In the genomic region with DNA sequence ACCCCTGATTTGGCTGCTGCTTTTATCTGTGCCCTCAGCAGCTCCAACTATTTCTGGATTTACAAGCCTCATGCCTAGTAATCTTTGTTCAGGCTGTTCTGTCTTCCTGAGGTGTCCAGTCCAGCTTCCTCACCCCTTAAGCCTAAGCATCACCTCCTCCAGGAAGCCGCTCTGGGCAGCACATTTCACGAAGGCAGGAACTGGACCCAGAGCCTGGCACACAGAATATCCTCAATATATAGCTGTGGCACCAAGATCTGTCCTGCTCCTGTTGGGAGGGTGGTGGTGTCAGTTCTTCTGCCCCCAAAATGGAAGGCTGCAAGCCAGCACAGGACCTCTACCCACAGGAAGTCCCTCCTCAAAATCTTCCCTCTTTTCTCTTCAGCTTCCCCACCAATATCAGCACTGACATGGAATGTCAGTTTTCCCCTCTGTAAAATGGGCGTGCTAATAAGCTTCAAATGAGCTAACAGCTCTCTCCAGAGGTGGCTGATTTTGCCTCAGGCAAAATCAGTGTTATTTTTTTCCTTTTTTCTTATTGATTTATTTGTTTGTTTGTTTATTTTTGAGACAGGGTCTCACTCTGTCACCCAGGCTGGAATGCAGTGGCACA, we compare ENCODE assay signal across 22 cellular contexts. TPM values are rescaled to one million over a fixed set of nuclear protein-coding genes. Genes with fewer than 3 reads are reported as not detected.
DNase-seq lines count a peak whose midpoint lies in the region; ATAC-seq, FAIRE-seq and TF ChIP-seq lines count a peak whose summit lies in the region.
"Had no signal": no experiment of that assay in that cellular context is flagged by ENCODE, and none has a peak within 500 bp of the region (broad histone marks: within the 10 kb centered on the region; RNA-seq: fewer than 3 reads in every experiment).

No MANE protein-coding gene starts in this region.

- TF ChIP-seq POLR2A in HepG2 (IDR thresholded peaks at IDR 0.05; ENCODE audit: insufficient read depth in 1 of 2, low read depth in 2 of 2, low read length in 2 of 2) = no peak
- no peak for TF ChIP-seq POLR2A in right lobe of liver (IDR thresholded peaks at IDR 0.05)

- no peaks in the 10 kb centered on the region for H4K20me1 ChIP-seq in HepG2 (ENCODE audit: insufficient read depth, low read length)

- peaks cover 8 to 67% of the 10 kb centered on the region in 2 experiments for H3K27me3 ChIP-seq in HepG2 (ENCODE audit: control insufficient read depth in 1 of 2, insufficient read depth in 2 of 2, low read length in 2 of 2)
- no peaks in the 10 kb centered on the region for H3K27me3 ChIP-seq in right lobe of liver
- H3K27me3 ChIP-seq in bronchial epithelial cell (ENCODE audit: control insufficient read depth, insufficient read depth, low read length) = peaks cover 16% of the 10 kb centered on the region
- H3K27me3 ChIP-seq in SJCRH30 = peaks cover 2% of the 10 kb centered on the region; the same call in 1 of the 2 replicates

- no peak overlapping the region for H3K4me2 ChIP-seq in HepG2 (ENCODE audit: low read depth, low read length)
- H3K4me2 ChIP-seq: BLaER1 treated with 17β-estradiol and CSF1 and Interleukin-3, amounts not matched to agents 10 nM and 100 nM had no signal

- no peak for TF ChIP-seq RAD21 in HepG2 (CRISPR knock-in tag; IDR thresholded peaks at IDR 0.05)

- H3K27ac Mint-ChIP-seq in T-helper 17 cell (peak overlapping the region; percentile 39), nephron progenitor cell (no peak overlapping the region)
- H3K27ac Mint-ChIP-seq: CD4-positive, alpha-beta T cell; CD8-positive, alpha-beta memory T cell; HFFc6 had no signal

- intact Hi-C loops in HepG2 (cut with micrococcal nuclease; ENCODE audit: unreplicated experiment) (no loop called here), right lobe of liver (cut with DNase I) (no loop called here)

- FAIRE-seq in HepG2 (lab: Jason Lieb, UNC) (no peak), bronchial epithelial cell (lab: Jason Lieb, UNC) (peak; percentile 43)
- FAIRE-seq: G401.6, GM12892, H54 had no signal

- no peak for ATAC-seq in HepG2
- no peak for ATAC-seq in right lobe of liver
- ATAC-seq in T-helper 17 cell = no peak

- TF ChIP-seq CTCF in HepG2 (CRISPR knock-in tag; IDR thresholded peaks at IDR 0.05) = no peak
- no peak for TF ChIP-seq CTCF in right lobe of liver (IDR thresholded peaks at IDR 0.05)
- TF ChIP-seq CTCF in bronchial epithelial cell (IDR thresholded peaks at IDR 0.05; ENCODE audit: insufficient read depth, low read length, severe bottlenecking) = no peak
- no peak for TF ChIP-seq CTCF in nephron progenitor cell (IDR thresholded peaks at IDR 0.05)

- H3K27ac ChIP-seq in HepG2 (ENCODE audit: extremely low read length, insufficient read depth, low read length) (no peak overlapping the region), right lobe of liver (no peak overlapping the region), SJCRH30 (no peak overlapping the region)
- H3K27ac ChIP-seq: BLaER1 treated with 17β-estradiol and CSF1 and Interleukin-3, amounts not matched to agents 10 nM and 100 nM had no signal

- no peaks in the 10 kb centered on the region for H3K36me3 Mint-ChIP-seq in T-helper 17 cell (ENCODE audit: low read depth)
- no peaks in the 10 kb centered on the region for H3K36me3 Mint-ChIP-seq in nephron progenitor cell (ENCODE audit: low read depth)
- H3K36me3 Mint-ChIP-seq: CD14-positive monocyte had no signal

- CTCF ChIA-PET in HepG2 (lab: Yijun Ruan, JAX; ENCODE audit: low intra/inter-chr PET ratio, low total read pairs) = no interaction called here

- in situ Hi-C loops in HepG2 (cut with HindIII; ENCODE audit: extremely low pct_ligation_motif_present, low pct_unique_long_range_greater_than_20kb) = no loop called here

- H3K36me3 ChIP-seq in HepG2 (replicated peaks in 1 of 2; ENCODE audit: control insufficient read depth in 1 of 2, insufficient read depth in 2 of 2, low read length in 2 of 2) (no peaks in the 10 kb centered on the region), right lobe of liver (no peaks in the 10 kb centered on the region), bronchial epithelial cell (ENCODE audit: control insufficient read depth, insufficient read depth, low read length) (no peaks in the 10 kb centered on the region), SJCRH30 (no peaks in the 10 kb centered on the region)
- H3K36me3 ChIP-seq: BE2C; BLaER1 treated with 17β-estradiol and CSF1 and Interleukin-3, amounts not matched to agents 10 nM and 100 nM; HAP-1 had no signal

- H3K4me1 Mint-ChIP-seq in T-helper 17 cell = peaks cover 11% of the 10 kb centered on the region
- H3K4me1 Mint-ChIP-seq in nephron progenitor cell = no peaks in the 10 kb centered on the region

- TF ChIP-seq EP300 in HepG2 (IDR thresholded peaks at IDR 0.05; ENCODE audit: low read depth in 2 of 2, low read length in 2 of 2) (no peak), HepG2 (CRISPR knock-in tag; IDR thresholded peaks at IDR 0.05; ENCODE audit: borderline replicate concordance) (no peak)

- H3K4me1 ChIP-seq in HepG2 (ENCODE audit: insufficient read depth, low read length) (peaks cover 15% of the 10 kb centered on the region), right lobe of liver (no peaks in the 10 kb centered on the region), SJCRH30 (peaks cover 5% of the 10 kb centered on the region; the same call in 1 of the 2 replicates)

- 24% methylated on average over 3 of the region's 3 CpGs for WGBS in HepG2 (ENCODE audit: low lambda C conversion rate)
- 67% methylated on average over 1 of the region's 3 CpGs for WGBS in right lobe of liver (ENCODE audit: insufficient coverage, low coverage, low lambda C conversion rate, missing lambda C conversion rate)

- POLR2A ChIA-PET in HepG2 (lab: Yijun Ruan, JAX) = no interaction called here

- no peak for DNase-seq in HepG2 (ENCODE audit: low spot score)
- DNase-seq in right lobe of liver = no peak
- DNase-seq in T-helper 17 cell = no peak
- no peak for DNase-seq in bronchial epithelial cell (ENCODE audit: low read depth)
- no peak for DNase-seq in SJCRH30
- no peak for DNase-seq in nephron progenitor cell
- DNase-seq in DMS 273 (lab: John Stamatoyannopoulos, UW; ENCODE audit: unreplicated experiment) = no peak
- DNase-seq: 8988T; BE2C; CD4-positive, alpha-beta T cell; CD8-positive, alpha-beta memory T cell; DMS153; DND-41; GOT3; HFFc6 had no signal

- H3K9me3 ChIP-seq in HepG2 (ENCODE audit: low read length) = no peaks in the 10 kb centered on the region
- no peaks in the 10 kb centered on the region for H3K9me3 ChIP-seq in right lobe of liver
- H3K9me3 ChIP-seq in T-helper 17 cell (ENCODE audit: control insufficient read depth, low read length, poor library complexity, severe bottlenecking) = no peaks in the 10 kb centered on the region
- H3K9me3 ChIP-seq in SJCRH30 (replicated peaks) = no peaks in the 10 kb centered on the region
- H3K9me3 ChIP-seq: BE2C; BLaER1 treated with 17β-estradiol and CSF1 and Interleukin-3, amounts not matched to agents 10 nM and 100 nM; HAP-1 had no signal

- H3K9me3 Mint-ChIP-seq in nephron progenitor cell = no peaks in the 10 kb centered on the region
- H3K9me3 Mint-ChIP-seq: CD4-positive, alpha-beta T cell; HFFc6 had no signal

- no peak overlapping the region for H3K9ac ChIP-seq in HepG2 (ENCODE audit: insufficient read depth, low read depth, low read length)
- H3K9ac ChIP-seq: BLaER1 treated with 17β-estradiol and CSF1 and Interleukin-3, amounts not matched to agents 10 nM and 100 nM had no signal

- H3K4me3 ChIP-seq in HepG2 (replicated peaks in 1 of 3; ENCODE audit: insufficient read depth in 1 of 3, low read depth in 2 of 3, low read length in 3 of 3) = no peak overlapping the region
- no peak overlapping the region for H3K4me3 ChIP-seq in right lobe of liver
- no peak overlapping the region for H3K4me3 ChIP-seq in bronchial epithelial cell (ENCODE audit: low read depth, low read length)
- H3K4me3 ChIP-seq in SJCRH30 = no peak overlapping the region
- H3K4me3 ChIP-seq: BLaER1 treated with 17β-estradiol and CSF1 and Interleukin-3, amounts not matched to agents 10 nM and 100 nM; HAP-1 had no signal

- H3K4me3 Mint-ChIP-seq in T-helper 17 cell = no peak overlapping the region
- H3K4me3 Mint-ChIP-seq in nephron progenitor cell = no peak overlapping the region
- H3K4me3 Mint-ChIP-seq: HFFc6 had no signal

- H2AFZ ChIP-seq in HepG2 (ENCODE audit: low read length) = no peak overlapping the region

- H3K27me3 Mint-ChIP-seq in T-helper 17 cell (peaks cover 29% of the 10 kb centered on the region), nephron progenitor cell (ENCODE audit: low read depth, poor library complexity) (peaks cover 95% of the 10 kb centered on the region)

- H3K79me2 ChIP-seq in HepG2 (ENCODE audit: insufficient read depth, low read length) = no peaks in the 10 kb centered on the region

- BruUV-seq in HepG2 (replicated peaks; lab: Mats Ljungman, UMichigan) = no TSS peak

RNA-seq across cellular contexts. Expression of a gene that starts 6.9 kb away (rescaled TPM):
- total RNA-seq in HepG2 (2016; rRNA removed; fragmentation: Illumina TruSeq; extraction: Trizol) = not detected in 2 replicates
- total RNA-seq in HepG2 (2016; cell fraction: cytosol; rRNA removed; fragmentation: Illumina TruSeq; extraction: Trizol; ENCODE audit: low read depth) = not detected in 2 replicates
- not detected in 2 replicates for total RNA-seq in HepG2 (2016; cell fraction: insoluble cytoplasmic fraction; rRNA removed; fragmentation: Illumina TruSeq; extraction: Trizol)
- total RNA-seq in HepG2 (2016; cell fraction: membrane; rRNA removed; fragmentation: Illumina TruSeq; extraction: Trizol) = not detected in 2 replicates
- total RNA-seq in HepG2 (2016; cell fraction: nucleus; rRNA removed; fragmentation: Illumina TruSeq; extraction: Trizol) = not detected in 2 replicates
- not detected in 2 replicates for polyA plus RNA-seq in HepG2 (2011; rRNA removed)
- not detected in 2 replicates for polyA plus RNA-seq in HepG2 (2011; cell fraction: cytosol; rRNA removed)
- polyA plus RNA-seq in HepG2 (2011; cell fraction: nucleus; rRNA removed) = not detected in 2 replicates
- polyA plus RNA-seq in HepG2 (2012) = not detected in 2 replicates
- polyA plus RNA-seq in HepG2 (2016; cell fraction: cytosol; fragmentation: Illumina TruSeq; extraction: Trizol; ENCODE audit: low read depth) = not detected in 2 replicates
- polyA plus RNA-seq in HepG2 (2016; cell fraction: insoluble cytoplasmic fraction; fragmentation: Illumina TruSeq; extraction: Trizol; ENCODE audit: low read depth) = not detected in 2 replicates
- not detected in 2 replicates for polyA plus RNA-seq in HepG2 (2016; cell fraction: membrane; fragmentation: Illumina TruSeq; extraction: Trizol; ENCODE audit: low read depth)
- not detected in 2 replicates for polyA plus RNA-seq in HepG2 (2016; cell fraction: nucleus; fragmentation: Illumina TruSeq; extraction: Trizol; ENCODE audit: insufficient read depth, low read depth)
- not detected in 2 replicates for polyA minus RNA-seq in HepG2 (2011; rRNA and poly(A)+ RNA removed; ENCODE audit: low replicate concordance)
- polyA minus RNA-seq in HepG2 (2011; cell fraction: cytosol; rRNA and poly(A)+ RNA removed) = not detected in 2 replicates
- not detected in 2 replicates for polyA minus RNA-seq in HepG2 (2011; cell fraction: nucleus; rRNA and poly(A)+ RNA removed)
- total RNA-seq in right lobe of liver = not detected
- not detected for total RNA-seq in T-helper 17 cell
- not detected in 2 replicates for total RNA-seq in bronchial epithelial cell
- 0.20 TPM in 1 of 2 replicates, not detected in the other for total RNA-seq in SJCRH30 (2014; rRNA removed; shearing (Covaris generic))
- total RNA-seq: CD4-positive, alpha-beta T cell; CD8-positive, alpha-beta memory T cell; HFFc6 had no signal
- polyA plus RNA-seq: AG04450; CD14-positive monocyte; CD8-positive, alpha-beta memory T cell had no signal

RNA-seq across cellular contexts. Expression of a gene that starts 12.1 kb away (rescaled TPM):
- total RNA-seq in HepG2 (2016; rRNA removed; fragmentation: Illumina TruSeq; extraction: Trizol) (not detected in 2 replicates), right lobe of liver (under 1 TPM in 1 of 6 experiments, not detected in 5; 0.46 TPM), T-helper 17 cell (under 1 TPM; 0.22 to 0.42 TPM), bronchial epithelial cell (not detected in 2 replicates)
- not detected in 2 replicates for total RNA-seq in HepG2 (2016; cell fraction: cytosol; rRNA removed; fragmentation: Illumina TruSeq; extraction: Trizol; ENCODE audit: low read depth)
- not detected in 2 replicates for total RNA-seq in HepG2 (2016; cell fraction: insoluble cytoplasmic fraction; rRNA removed; fragmentation: Illumina TruSeq; extraction: Trizol)
- total RNA-seq in HepG2 (2016; cell fraction: membrane; rRNA removed; fragmentation: Illumina TruSeq; extraction: Trizol) = not detected in 2 replicates
- total RNA-seq in HepG2 (2016; cell fraction: nucleus; rRNA removed; fragmentation: Illumina TruSeq; extraction: Trizol) = not detected in 2 replicates
- 0.08 and 0.18 TPM in 2 replicates for polyA plus RNA-seq in HepG2 (2011; rRNA removed)
- 0.04 and 0.05 TPM in 2 replicates for polyA plus RNA-seq in HepG2 (2011; cell fraction: cytosol; rRNA removed)
- polyA plus RNA-seq in HepG2 (2011; cell fraction: nucleus; rRNA removed) = not detected in 2 replicates
- polyA plus RNA-seq in HepG2 (2012) = not detected in 2 replicates
- polyA plus RNA-seq in HepG2 (2016; cell fraction: cytosol; fragmentation: Illumina TruSeq; extraction: Trizol; ENCODE audit: low read depth) = not detected in 2 replicates
- polyA plus RNA-seq in HepG2 (2016; cell fraction: insoluble cytoplasmic fraction; fragmentation: Illumina TruSeq; extraction: Trizol; ENCODE audit: low read depth) = not detected in 2 replicates
- not detected in 2 replicates for polyA plus RNA-seq in HepG2 (2016; cell fraction: membrane; fragmentation: Illumina TruSeq; extraction: Trizol; ENCODE audit: low read depth)
- polyA plus RNA-seq in HepG2 (2016; cell fraction: nucleus; fragmentation: Illumina TruSeq; extraction: Trizol; ENCODE audit: insufficient read depth, low read depth) = not detected in 2 replicates
- not detected in 2 replicates for polyA minus RNA-seq in HepG2 (2011; rRNA and poly(A)+ RNA removed; ENCODE audit: low replicate concordance)
- polyA minus RNA-seq in HepG2 (2011; cell fraction: cytosol; rRNA and poly(A)+ RNA removed) = not detected in 2 replicates
- polyA minus RNA-seq in HepG2 (2011; cell fraction: nucleus; rRNA and poly(A)+ RNA removed) = not detected in 2 replicates
- total RNA-seq in SJCRH30 (2014; rRNA removed; shearing (Covaris generic)) = not detected in 2 replicates
- total RNA-seq: CD8-positive, alpha-beta memory T cell; HFFc6 had no signal
- polyA plus RNA-seq: AG04450; CD14-positive monocyte; CD8-positive, alpha-beta memory T cell had no signal

RNA-seq across cellular contexts. Expression of a gene that starts 22.3 kb away (rescaled TPM):
- total RNA-seq in HepG2 (2016; rRNA removed; fragmentation: Illumina TruSeq; extraction: Trizol) (17.2 and 34.6 TPM in 2 replicates), right lobe of liver (10 to 100 TPM; 24.3 to 49.8 (median 28.0) TPM), T-helper 17 cell (10 to 100 TPM; 60.9 to 67.2 TPM), bronchial epithelial cell (18.4 and 23.0 TPM in 2 replicates)
- total RNA-seq in HepG2 (2016; cell fraction: cytosol; rRNA removed; fragmentation: Illumina TruSeq; extraction: Trizol; ENCODE audit: low read depth) = 10.9 and 18.7 TPM in 2 replicates
- total RNA-seq in HepG2 (2016; cell fraction: insoluble cytoplasmic fraction; rRNA removed; fragmentation: Illumina TruSeq; extraction: Trizol) = 16.7 and 36.4 TPM in 2 replicates
- total RNA-seq in HepG2 (2016; cell fraction: membrane; rRNA removed; fragmentation: Illumina TruSeq; extraction: Trizol) = 28.2 and 28.3 TPM in 2 replicates
- total RNA-seq in HepG2 (2016; cell fraction: nucleus; rRNA removed; fragmentation: Illumina TruSeq; extraction: Trizol) = 38.6 and 39.3 TPM in 2 replicates
- polyA plus RNA-seq in HepG2 (2011; rRNA removed) = 100 and 114 TPM in 2 replicates
- 87.6 and 94.1 TPM in 2 replicates for polyA plus RNA-seq in HepG2 (2011; cell fraction: cytosol; rRNA removed)
- polyA plus RNA-seq in HepG2 (2011; cell fraction: nucleus; rRNA removed) = 583 and 640 TPM in 2 replicates
- 57.3 and 69.8 TPM in 2 replicates for polyA plus RNA-seq in HepG2 (2012)
- 16.8 and 21.4 TPM in 2 replicates for polyA plus RNA-seq in HepG2 (2016; cell fraction: cytosol; fragmentation: Illumina TruSeq; extraction: Trizol; ENCODE audit: low read depth)
- polyA plus RNA-seq in HepG2 (2016; cell fraction: insoluble cytoplasmic fraction; fragmentation: Illumina TruSeq; extraction: Trizol; ENCODE audit: low read depth) = 23.0 and 23.7 TPM in 2 replicates
- 28.2 and 28.4 TPM in 2 replicates for polyA plus RNA-seq in HepG2 (2016; cell fraction: membrane; fragmentation: Illumina TruSeq; extraction: Trizol; ENCODE audit: low read depth)
- 96.9 and 102 TPM in 2 replicates for polyA plus RNA-seq in HepG2 (2016; cell fraction: nucleus; fragmentation: Illumina TruSeq; extraction: Trizol; ENCODE audit: insufficient read depth, low read depth)
- polyA minus RNA-seq in HepG2 (2011; rRNA and poly(A)+ RNA removed; ENCODE audit: low replicate concordance) = 98.5 and 179 TPM in 2 replicates
- polyA minus RNA-seq in HepG2 (2011; cell fraction: cytosol; rRNA and poly(A)+ RNA removed) = 38.4 and 57.6 TPM in 2 replicates
- 71.6 and 80.1 TPM in 2 replicates for polyA minus RNA-seq in HepG2 (2011; cell fraction: nucleus; rRNA and poly(A)+ RNA removed)
- 21.8 and 22.7 TPM in 2 replicates for total RNA-seq in SJCRH30 (2014; rRNA removed; shearing (Covaris generic))

RNA-seq across cellular contexts. Expression of a gene that starts 50.5 kb away (rescaled TPM):
- total RNA-seq in HepG2 (2016; rRNA removed; fragmentation: Illumina TruSeq; extraction: Trizol) (0.14 and 0.24 TPM in 2 replicates), right lobe of liver (1 to 10 TPM in 4 of 6 experiments, under 1 TPM in 2; 0.49 to 4.3 (median 1.1) TPM), T-helper 17 cell (1 to 10 TPM; 1.5 to 3.1 TPM), bronchial epithelial cell (0.51 TPM in 1 of 2 replicates, not detected in the other)
- total RNA-seq in HepG2 (2016; cell fraction: cytosol; rRNA removed; fragmentation: Illumina TruSeq; extraction: Trizol; ENCODE audit: low read depth) = not detected in 2 replicates
- 0.26 TPM in 1 of 2 replicates, not detected in the other for total RNA-seq in HepG2 (2016; cell fraction: insoluble cytoplasmic fraction; rRNA removed; fragmentation: Illumina TruSeq; extraction: Trizol)
- 0.06 TPM in 1 of 2 replicates, not detected in the other for total RNA-seq in HepG2 (2016; cell fraction: membrane; rRNA removed; fragmentation: Illumina TruSeq; extraction: Trizol)
- total RNA-seq in HepG2 (2016; cell fraction: nucleus; rRNA removed; fragmentation: Illumina TruSeq; extraction: Trizol) = 0.56 and 0.84 TPM in 2 replicates
- polyA plus RNA-seq in HepG2 (2011; rRNA removed) = 0.65 and 0.84 TPM in 2 replicates
- 0.15 and 0.35 TPM in 2 replicates for polyA plus RNA-seq in HepG2 (2011; cell fraction: cytosol; rRNA removed)
- polyA plus RNA-seq in HepG2 (2011; cell fraction: nucleus; rRNA removed) = 6.0 and 8.8 TPM in 2 replicates
- polyA plus RNA-seq in HepG2 (2012) = 0.43 and 2.1 TPM in 2 replicates
- polyA plus RNA-seq in HepG2 (2016; cell fraction: cytosol; fragmentation: Illumina TruSeq; extraction: Trizol; ENCODE audit: low read depth) = not detected in 2 replicates
- polyA plus RNA-seq in HepG2 (2016; cell fraction: insoluble cytoplasmic fraction; fragmentation: Illumina TruSeq; extraction: Trizol; ENCODE audit: low read depth) = 0.19 TPM in 1 of 2 replicates, not detected in the other
- polyA plus RNA-seq in HepG2 (2016; cell fraction: membrane; fragmentation: Illumina TruSeq; extraction: Trizol; ENCODE audit: low read depth) = not detected in 2 replicates
- polyA plus RNA-seq in HepG2 (2016; cell fraction: nucleus; fragmentation: Illumina TruSeq; extraction: Trizol; ENCODE audit: insufficient read depth, low read depth) = 0.51 and 0.85 TPM in 2 replicates
- 2.2 and 2.6 TPM in 2 replicates for polyA minus RNA-seq in HepG2 (2011; rRNA and poly(A)+ RNA removed; ENCODE audit: low replicate concordance)
- polyA minus RNA-seq in HepG2 (2011; cell fraction: cytosol; rRNA and poly(A)+ RNA removed) = not detected in 2 replicates
- 3.0 and 4.0 TPM in 2 replicates for polyA minus RNA-seq in HepG2 (2011; cell fraction: nucleus; rRNA and poly(A)+ RNA removed)
- total RNA-seq in SJCRH30 (2014; rRNA removed; shearing (Covaris generic)) = 0.53 and 0.73 TPM in 2 replicates
- polyA plus RNA-seq: CD14-positive monocyte; CD8-positive, alpha-beta memory T cell had no signal

RNA-seq across cellular contexts. Expression of a gene that starts 53.6 kb away (rescaled TPM):
- total RNA-seq in HepG2 (2016; rRNA removed; fragmentation: Illumina TruSeq; extraction: Trizol) (not detected in 2 replicates), right lobe of liver (under 1 TPM in 2 of 6 experiments, not detected in 4; 0.37 TPM), T-helper 17 cell (not detected), bronchial epithelial cell (not detected in 2 replicates)
- not detected in 2 replicates for total RNA-seq in HepG2 (2016; cell fraction: cytosol; rRNA removed; fragmentation: Illumina TruSeq; extraction: Trizol; ENCODE audit: low read depth)
- not detected in 2 replicates for total RNA-seq in HepG2 (2016; cell fraction: insoluble cytoplasmic fraction; rRNA removed; fragmentation: Illumina TruSeq; extraction: Trizol)
- total RNA-seq in HepG2 (2016; cell fraction: membrane; rRNA removed; fragmentation: Illumina TruSeq; extraction: Trizol) = 0.17 TPM in 1 of 2 replicates, not detected in the other
- not detected in 2 replicates for total RNA-seq in HepG2 (2016; cell fraction: nucleus; rRNA removed; fragmentation: Illumina TruSeq; extraction: Trizol)
- polyA plus RNA-seq in HepG2 (2011; rRNA removed) = 0.22 and 0.25 TPM in 2 replicates
- polyA plus RNA-seq in HepG2 (2011; cell fraction: cytosol; rRNA removed) = 0.08 and 0.13 TPM in 2 replicates
- polyA plus RNA-seq in HepG2 (2011; cell fraction: nucleus; rRNA removed) = 0.56 and 0.71 TPM in 2 replicates
- polyA plus RNA-seq in HepG2 (2012) = 0.31 TPM in 1 of 2 replicates, not detected in the other
- polyA plus RNA-seq in HepG2 (2016; cell fraction: cytosol; fragmentation: Illumina TruSeq; extraction: Trizol; ENCODE audit: low read depth) = 0.11 TPM in 1 of 2 replicates, not detected in the other
- polyA plus RNA-seq in HepG2 (2016; cell fraction: insoluble cytoplasmic fraction; fragmentation: Illumina TruSeq; extraction: Trizol; ENCODE audit: low read depth) = not detected in 2 replicates
- 0.15 TPM in 1 of 2 replicates, not detected in the other for polyA plus RNA-seq in HepG2 (2016; cell fraction: membrane; fragmentation: Illumina TruSeq; extraction: Trizol; ENCODE audit: low read depth)
- polyA plus RNA-seq in HepG2 (2016; cell fraction: nucleus; fragmentation: Illumina TruSeq; extraction: Trizol; ENCODE audit: insufficient read depth, low read depth) = not detected in 2 replicates
- not detected in 2 replicates for polyA minus RNA-seq in HepG2 (2011; rRNA and poly(A)+ RNA removed; ENCODE audit: low replicate concordance)
- not detected in 2 replicates for polyA minus RNA-seq in HepG2 (2011; cell fraction: cytosol; rRNA and poly(A)+ RNA removed)
- not detected in 2 replicates for polyA minus RNA-seq in HepG2 (2011; cell fraction: nucleus; rRNA and poly(A)+ RNA removed)
- total RNA-seq in SJCRH30 (2014; rRNA removed; shearing (Covaris generic)) = 0.71 TPM in 1 of 2 replicates, not detected in the other
- total RNA-seq: CD8-positive, alpha-beta memory T cell had no signal
- polyA plus RNA-seq: AG04450, CD14-positive monocyte had no signal
